ENCODE assay signal across 1 cellular context in the genomic region with DNA sequence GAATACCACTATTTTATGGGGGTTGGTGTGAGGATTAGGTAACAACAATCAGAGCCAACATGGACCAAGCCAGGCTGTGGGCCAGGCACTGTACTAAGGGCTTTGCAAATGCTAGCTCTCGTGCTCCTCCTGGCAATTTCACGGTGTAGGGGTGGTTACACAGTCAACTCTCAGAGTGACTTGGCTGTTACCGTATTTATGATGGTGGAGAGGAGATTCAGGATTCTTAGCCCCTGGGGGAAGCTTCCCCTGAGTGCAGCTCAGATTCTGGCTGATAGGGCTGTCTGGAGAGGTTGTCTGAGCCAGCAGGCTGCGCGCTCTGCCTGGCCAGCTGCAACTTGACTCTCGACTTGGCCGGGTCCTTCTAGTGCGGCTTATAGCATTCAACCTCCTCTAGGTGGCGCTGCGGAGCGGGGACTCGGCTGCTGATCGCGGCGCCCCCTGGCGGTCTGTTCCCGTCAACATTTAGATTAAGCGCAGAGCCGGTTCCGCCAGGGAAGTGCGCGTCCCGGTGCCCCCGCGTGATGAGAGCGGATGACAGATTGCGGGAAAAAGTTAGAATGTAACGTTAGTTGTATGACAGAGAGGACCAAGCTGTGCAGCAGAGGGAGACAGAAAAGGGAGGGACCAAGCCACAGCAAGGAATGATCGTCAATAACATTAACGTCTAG.
A peak's percentile ranks its signal among the peaks of the same experiment; 100 is the strongest.
TF ChIP-seq lines count a peak whose summit lies in the region.

No MANE protein-coding gene starts in this region.

TF ChIP-seq in GM12878, 131 proteins besides CTCF, POLR2A, EP300 and RAD21 (continues in another document):
- TF ChIP-seq HDAC6 (IDR thresholded peaks at IDR 0.05; ENCODE audit: unreplicated experiment) (no peak), ZNF24 (IDR thresholded peaks at IDR 0.05) (peak; percentile 30; the same call in 1 of the 2 replicates), NFYA (IDR thresholded peaks at IDR 0.05; ENCODE audit: borderline replicate concordance, low read depth, low read length) (peak; percentile 20; the same call in 1 of the 2 replicates), ZBTB11 (CRISPR knock-in tag; IDR thresholded peaks at IDR 0.05) (no peak), YY1 (IDR thresholded peaks at IDR 0.05; ENCODE audit: low read depth, low read length) (peak; percentile 90), ZNF622 (IDR thresholded peaks at IDR 0.05) (no peak), CBX5 (IDR thresholded peaks at IDR 0.05; ENCODE audit: low read depth) (peak; percentile 67; the same call in 1 of the 2 replicates), MXI1 (IDR thresholded peaks at IDR 0.05; ENCODE audit: low read depth, low read length) (peak; percentile 59), IKZF2 (IDR thresholded peaks at IDR 0.05) (peak; percentile 55 to 57; a peak in 3 of 4 replicates), NRF1 (conservative IDR thresholded peaks at IDR 0.05; ENCODE audit: low read depth, low read length) (no peak), CHD1 (IDR thresholded peaks at IDR 0.05; ENCODE audit: low read depth, low read length) (no peak), SIN3A (IDR thresholded peaks at IDR 0.05; ENCODE audit: low read depth, low read length) (no peak), TCF3 (IDR thresholded peaks at IDR 0.05; ENCODE audit: borderline replicate concordance, insufficient read depth, low read depth, low read length) (no peak; the same call in 1 of the 2 replicates), ZBTB40 (IDR thresholded peaks at IDR 0.05; ENCODE audit: borderline replicate concordance) (no peak), BACH1 (IDR thresholded peaks at IDR 0.05; ENCODE audit: borderline replicate concordance) (no peak), CBFB (IDR thresholded peaks at IDR 0.05; ENCODE audit: low read depth) (no peak), MEF2A (IDR thresholded peaks at IDR 0.05; ENCODE audit: insufficient read depth, low read depth, low read length) (peak; percentile 35; the same call in 1 of the 2 replicates), ATF7 (IDR thresholded peaks at IDR 0.05; ENCODE audit: low read depth) (no peak; the same call in 1 of the 2 replicates), RUNX3 (IDR thresholded peaks at IDR 0.05; ENCODE audit: low read length) (peak; percentile 64; the same call in 1 of the 2 replicates), USF2 (IDR thresholded peaks at IDR 0.05; ENCODE audit: borderline replicate concordance, low read depth, low read length) (no peak), SMC3 (IDR thresholded peaks at IDR 0.05; ENCODE audit: borderline replicate concordance, low read length) (peak; percentile 97), POU2F2 (IDR thresholded peaks at IDR 0.05; ENCODE audit: borderline replicate concordance, low read depth, low read length) (peak; percentile 66; the same call in 1 of the 3 replicates), TCF12 (IDR thresholded peaks at IDR 0.05; ENCODE audit: low read depth, low read length) (peak; percentile 71), NR2C2 (IDR thresholded peaks at IDR 0.05; ENCODE audit: borderline replicate concordance, control insufficient read depth, insufficient read length, low read depth) (no peak), CREB1 (IDR thresholded peaks at IDR 0.05; ENCODE audit: low read depth) (peak; percentile 73), E2F4 (IDR thresholded peaks at IDR 0.05; ENCODE audit: low read depth, low read length) (no peak), WRNIP1 (IDR thresholded peaks at IDR 0.05; ENCODE audit: borderline replicate concordance, low read depth, low read length) (no peak), JUND (IDR thresholded peaks at IDR 0.05; ENCODE audit: low read depth, low read length) (no peak), GABPA (IDR thresholded peaks at IDR 0.05; ENCODE audit: low read depth) (no peak)
- TF ChIP-seq, protein P1, sequence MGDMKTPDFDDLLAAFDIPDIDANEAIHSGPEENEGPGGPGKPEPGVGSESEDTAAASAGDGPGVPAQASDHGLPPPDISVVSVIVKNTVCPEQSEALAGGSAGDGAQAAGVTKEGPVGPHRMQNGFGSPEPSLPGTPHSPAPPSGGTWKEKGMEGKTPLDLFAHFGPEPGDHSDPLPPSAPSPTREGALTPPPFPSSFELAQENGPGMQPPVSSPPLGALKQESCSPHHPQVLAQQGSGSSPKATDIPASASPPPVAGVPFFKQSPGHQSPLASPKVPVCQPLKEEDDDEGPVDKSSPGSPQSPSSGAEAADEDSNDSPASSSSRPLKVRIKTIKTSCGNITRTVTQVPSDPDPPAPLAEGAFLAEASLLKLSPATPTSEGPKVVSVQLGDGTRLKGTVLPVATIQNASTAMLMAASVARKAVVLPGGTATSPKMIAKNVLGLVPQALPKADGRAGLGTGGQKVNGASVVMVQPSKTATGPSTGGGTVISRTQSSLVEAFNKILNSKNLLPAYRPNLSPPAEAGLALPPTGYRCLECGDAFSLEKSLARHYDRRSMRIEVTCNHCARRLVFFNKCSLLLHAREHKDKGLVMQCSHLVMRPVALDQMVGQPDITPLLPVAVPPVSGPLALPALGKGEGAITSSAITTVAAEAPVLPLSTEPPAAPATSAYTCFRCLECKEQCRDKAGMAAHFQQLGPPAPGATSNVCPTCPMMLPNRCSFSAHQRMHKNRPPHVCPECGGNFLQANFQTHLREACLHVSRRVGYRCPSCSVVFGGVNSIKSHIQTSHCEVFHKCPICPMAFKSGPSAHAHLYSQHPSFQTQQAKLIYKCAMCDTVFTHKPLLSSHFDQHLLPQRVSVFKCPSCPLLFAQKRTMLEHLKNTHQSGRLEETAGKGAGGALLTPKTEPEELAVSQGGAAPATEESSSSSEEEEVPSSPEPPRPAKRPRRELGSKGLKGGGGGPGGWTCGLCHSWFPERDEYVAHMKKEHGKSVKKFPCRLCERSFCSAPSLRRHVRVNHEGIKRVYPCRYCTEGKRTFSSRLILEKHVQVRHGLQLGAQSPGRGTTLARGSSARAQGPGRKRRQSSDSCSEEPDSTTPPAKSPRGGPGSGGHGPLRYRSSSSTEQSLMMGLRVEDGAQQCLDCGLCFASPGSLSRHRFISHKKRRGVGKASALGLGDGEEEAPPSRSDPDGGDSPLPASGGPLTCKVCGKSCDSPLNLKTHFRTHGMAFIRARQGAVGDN (IDR thresholded peaks at IDR 0.05): 0 out of 2 replicates have a peak, but pooled peaks have one; percentile 15
- TF ChIP-seq, protein P2, sequence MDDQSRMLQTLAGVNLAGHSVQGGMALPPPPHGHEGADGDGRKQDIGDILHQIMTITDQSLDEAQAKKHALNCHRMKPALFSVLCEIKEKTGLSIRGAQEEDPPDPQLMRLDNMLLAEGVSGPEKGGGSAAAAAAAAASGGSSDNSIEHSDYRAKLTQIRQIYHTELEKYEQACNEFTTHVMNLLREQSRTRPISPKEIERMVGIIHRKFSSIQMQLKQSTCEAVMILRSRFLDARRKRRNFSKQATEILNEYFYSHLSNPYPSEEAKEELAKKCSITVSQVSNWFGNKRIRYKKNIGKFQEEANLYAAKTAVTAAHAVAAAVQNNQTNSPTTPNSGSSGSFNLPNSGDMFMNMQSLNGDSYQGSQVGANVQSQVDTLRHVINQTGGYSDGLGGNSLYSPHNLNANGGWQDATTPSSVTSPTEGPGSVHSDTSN (IDR thresholded peaks at IDR 0.05; ENCODE audit: insufficient replicate concordance, low read depth, low read length): no peak
- TF ChIP-seq, protein P3, sequence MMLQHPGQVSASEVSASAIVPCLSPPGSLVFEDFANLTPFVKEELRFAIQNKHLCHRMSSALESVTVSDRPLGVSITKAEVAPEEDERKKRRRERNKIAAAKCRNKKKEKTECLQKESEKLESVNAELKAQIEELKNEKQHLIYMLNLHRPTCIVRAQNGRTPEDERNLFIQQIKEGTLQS (IDR thresholded peaks at IDR 0.05; ENCODE audit: borderline replicate concordance, extremely low read depth, low read depth, low read length): peak; percentile 69; the same call in 1 of the 2 replicates
- TF ChIP-seq, protein P4, sequence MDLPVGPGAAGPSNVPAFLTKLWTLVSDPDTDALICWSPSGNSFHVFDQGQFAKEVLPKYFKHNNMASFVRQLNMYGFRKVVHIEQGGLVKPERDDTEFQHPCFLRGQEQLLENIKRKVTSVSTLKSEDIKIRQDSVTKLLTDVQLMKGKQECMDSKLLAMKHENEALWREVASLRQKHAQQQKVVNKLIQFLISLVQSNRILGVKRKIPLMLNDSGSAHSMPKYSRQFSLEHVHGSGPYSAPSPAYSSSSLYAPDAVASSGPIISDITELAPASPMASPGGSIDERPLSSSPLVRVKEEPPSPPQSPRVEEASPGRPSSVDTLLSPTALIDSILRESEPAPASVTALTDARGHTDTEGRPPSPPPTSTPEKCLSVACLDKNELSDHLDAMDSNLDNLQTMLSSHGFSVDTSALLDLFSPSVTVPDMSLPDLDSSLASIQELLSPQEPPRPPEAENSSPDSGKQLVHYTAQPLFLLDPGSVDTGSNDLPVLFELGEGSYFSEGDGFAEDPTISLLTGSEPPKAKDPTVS (IDR thresholded peaks at IDR 0.05; ENCODE audit: low read depth, low read length): peak; percentile 80
- TF ChIP-seq, protein P5, sequence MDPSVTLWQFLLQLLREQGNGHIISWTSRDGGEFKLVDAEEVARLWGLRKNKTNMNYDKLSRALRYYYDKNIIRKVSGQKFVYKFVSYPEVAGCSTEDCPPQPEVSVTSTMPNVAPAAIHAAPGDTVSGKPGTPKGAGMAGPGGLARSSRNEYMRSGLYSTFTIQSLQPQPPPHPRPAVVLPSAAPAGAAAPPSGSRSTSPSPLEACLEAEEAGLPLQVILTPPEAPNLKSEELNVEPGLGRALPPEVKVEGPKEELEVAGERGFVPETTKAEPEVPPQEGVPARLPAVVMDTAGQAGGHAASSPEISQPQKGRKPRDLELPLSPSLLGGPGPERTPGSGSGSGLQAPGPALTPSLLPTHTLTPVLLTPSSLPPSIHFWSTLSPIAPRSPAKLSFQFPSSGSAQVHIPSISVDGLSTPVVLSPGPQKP (IDR thresholded peaks at IDR 0.05; ENCODE audit: low read depth, low read length): no peak
- TF ChIP-seq, protein P6, sequence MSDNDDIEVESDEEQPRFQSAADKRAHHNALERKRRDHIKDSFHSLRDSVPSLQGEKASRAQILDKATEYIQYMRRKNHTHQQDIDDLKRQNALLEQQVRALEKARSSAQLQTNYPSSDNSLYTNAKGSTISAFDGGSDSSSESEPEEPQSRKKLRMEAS (IDR thresholded peaks at IDR 0.05; ENCODE audit: low read depth, low read length): peak; percentile 20; the same call in 1 of the 2 replicates
